In the genomic region with DNA sequence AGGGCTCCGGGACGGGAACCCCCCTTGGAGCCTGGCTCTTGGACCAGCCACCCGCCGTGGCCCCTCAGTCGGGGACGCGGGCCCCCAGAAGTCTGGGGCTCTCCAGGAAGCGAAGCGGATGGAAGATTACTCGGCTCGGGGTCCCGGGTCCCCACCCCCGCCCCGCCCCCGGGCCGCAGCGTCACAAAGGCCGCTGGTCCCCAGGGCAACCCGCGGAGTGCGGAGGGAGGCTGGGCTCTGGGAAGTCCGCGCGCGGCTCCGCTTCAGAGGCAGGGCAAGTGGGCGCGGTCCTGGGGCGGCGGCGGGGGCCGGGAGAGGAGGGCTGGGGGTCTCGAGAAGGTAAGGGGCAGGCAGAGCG, we compare ENCODE assay signal across 8 cellular contexts. TPM values are rescaled to one million over a fixed set of nuclear protein-coding genes. Genes with fewer than 3 reads are reported as not detected.
DNase-seq lines count a peak whose midpoint lies in the region; ATAC-seq and TF ChIP-seq lines count a peak whose summit lies in the region.

A gene with protein sequence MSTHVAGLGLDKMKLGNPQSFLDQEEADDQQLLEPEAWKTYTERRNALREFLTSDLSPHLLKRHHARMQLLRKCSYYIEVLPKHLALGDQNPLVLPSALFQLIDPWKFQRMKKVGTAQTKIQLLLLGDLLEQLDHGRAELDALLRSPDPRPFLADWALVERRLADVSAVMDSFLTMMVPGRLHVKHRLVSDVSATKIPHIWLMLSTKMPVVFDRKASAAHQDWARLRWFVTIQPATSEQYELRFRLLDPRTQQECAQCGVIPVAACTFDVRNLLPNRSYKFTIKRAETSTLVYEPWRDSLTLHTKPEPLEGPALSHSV (plus strand): TSS at position 227 of the 358 bp plus-strand sequence. CDS start 1,505 bp downstream, outside the sequence.

- no peaks in the 10 kb centered on the region for H3K9me3 ChIP-seq in smooth muscle cell (replicated peaks; ENCODE audit: low read depth)

- H3K4me3 ChIP-seq in LNCaP clone FGC (ENCODE audit: low read depth, low read length) (peak within 1 kb of the TSS; percentile 31), smooth muscle cell (peak within 1 kb of the TSS; percentile 87)

- H3K9ac ChIP-seq in smooth muscle cell (ENCODE audit: low read depth), result peak within 1 kb of the TSS; percentile 93

- no peaks in the 10 kb centered on the region for H3K79me2 ChIP-seq in smooth muscle cell (ENCODE audit: low read depth)

- ATAC-seq in Right ventricle myocardium inferior (peak; percentile 49), left ventricle myocardium superior (peak; percentile 63), HG03520 (IDR thresholded peaks at IDR 0.05; ENCODE audit: unreplicated experiment) (no peak)

- no peaks in the 10 kb centered on the region for H3K36me3 ChIP-seq in smooth muscle cell (ENCODE audit: low read depth)

- peak within 1 kb of the TSS; percentile 100 for H3K4me2 ChIP-seq in smooth muscle cell

- TF ChIP-seq CTCF in LNCaP clone FGC (IDR thresholded peaks at IDR 0.05; ENCODE audit: control insufficient read depth, extremely low read depth, insufficient read depth) (no peak), smooth muscle cell (IDR thresholded peaks at IDR 0.05; ENCODE audit: borderline replicate concordance, insufficient read depth, poor library complexity, severe bottlenecking) (no peak)

- H3K27ac ChIP-seq in smooth muscle cell (ENCODE audit: low read depth), result peak within 1 kb of the TSS; percentile 67

- 2% methylated on average over 9 of the region's 34 CpGs for WGBS in smooth muscle cell (ENCODE audit: low lambda C conversion rate)

- H4K20me1 ChIP-seq in smooth muscle cell (ENCODE audit: low read depth), result no peaks in the 10 kb centered on the region

- DNase-seq in Right ventricle myocardium inferior (ENCODE audit: missing footprints), result no peak
- no peak for DNase-seq in cardiac septum (ENCODE audit: low spot score)
- DNase-seq in LNCaP clone FGC (ENCODE audit: low read depth), result no peak
- peak; percentile 35 for DNase-seq in activated gamma-delta T cell treated with Interleukin-2 at 50 U/mL for 16 hours
- DNase-seq in left ventricle myocardium superior, result peak; percentile 66
- DNase-seq in smooth muscle cell (lab: John Stamatoyannopoulos, UW; ENCODE audit: unreplicated experiment), result peak; percentile 65
- DNase-seq in NCI-H2107 treated with DMSO at 0.1 percent for 48 hours (lab: John Stamatoyannopoulos, UW; ENCODE audit: unreplicated experiment), result no peak

- intact Hi-C loops in Right ventricle myocardium inferior (cut with DNase I) (no loop called here), cardiac septum (cut with DNase I) (no loop called here), left ventricle myocardium superior (cut with micrococcal nuclease) (no loop called here)

- H3K4me1 ChIP-seq in smooth muscle cell (ENCODE audit: low read depth), result peaks cover 8% of the 10 kb centered on the region

- peak within 1 kb of the TSS; percentile 84 for H2AFZ ChIP-seq in smooth muscle cell (ENCODE audit: low read depth)

- no peaks in the 10 kb centered on the region for H3K27me3 ChIP-seq in smooth muscle cell (ENCODE audit: low read depth)

- peaks cover 18% of the 10 kb centered on the region for H3F3A ChIP-seq in smooth muscle cell (ENCODE audit: low read depth)

RNA-seq across cellular contexts. Expression of the gene that starts here (rescaled TPM):
- total RNA-seq in Right ventricle myocardium inferior (0.16 TPM), cardiac septum (not detected), left ventricle myocardium superior (0.15 TPM), smooth muscle cell (0.72 and 2.5 TPM in 2 replicates)
- polyA plus RNA-seq in smooth muscle cell, result 2.2 and 3.6 TPM in 2 replicates

Comparison
In these comparisons a context has a peak if more than half of its experiments do, and no peak if none do; other contexts are left out.
1. Peak in ATAC-seq in Right ventricle myocardium inferior; RNA of the gene not detected or under 1 TPM.
2. Peak in DNase-seq and ATAC-seq in left ventricle myocardium superior; RNA of the gene not detected or under 1 TPM.
3. DNase-seq: peak in activated gamma-delta T cell treated with Interleukin-2 at 50 U/mL for 16 hours (single experiment) and smooth muscle cell (single experiment); none in Right ventricle myocardium inferior (single experiment), cardiac septum (single experiment), LNCaP clone FGC (single experiment) and NCI-H2107 treated with DMSO at 0.1 percent for 48 hours (single experiment).